ENCODE assay signal across 40 cellular contexts in the genomic region with DNA sequence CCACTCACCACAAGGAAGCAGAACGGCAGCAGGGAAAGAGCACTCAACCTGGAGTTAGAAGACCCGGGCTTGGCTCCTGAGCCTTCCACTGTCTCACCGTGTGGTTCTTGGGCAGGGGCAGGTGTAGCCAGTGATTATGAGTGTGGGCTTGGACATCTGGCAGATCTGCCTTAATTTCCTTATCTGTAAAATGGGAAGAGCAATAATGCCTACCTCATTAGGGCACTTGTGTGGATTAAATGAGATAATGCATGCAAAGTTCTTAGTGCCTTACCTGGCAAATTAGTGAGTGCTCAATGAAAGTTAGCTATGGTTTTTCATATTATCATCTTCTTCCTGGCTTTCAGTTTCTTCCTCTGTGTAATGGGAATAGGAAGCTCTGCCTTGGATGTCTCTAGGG. TPM values are rescaled to one million over a fixed set of nuclear protein-coding genes. Genes with fewer than 3 reads are reported as not detected.
"Had no signal": no experiment of that assay in that cellular context is flagged by ENCODE, and none has a peak within 500 bp of the region (broad histone marks: within the 10 kb centered on the region; RNA-seq: fewer than 3 reads in every experiment).

No MANE protein-coding gene starts in this region.

- H3K36me3 ChIP-seq: adrenal gland, ascending aorta, brain microvascular endothelial cell, breast epithelium, cardiac muscle cell had no signal

- H3K4me3 ChIP-seq: adrenal gland, ascending aorta, body of pancreas, breast epithelium, cardiac muscle cell had no signal

- FAIRE-seq: astrocyte, bronchial epithelial cell had no signal

- H3K4me3 Mint-ChIP-seq: activated naive CD4-positive, alpha-beta T cell treated with anti-CD3 and anti-CD28 coated beads, Interleukin-2, amount 10 ng/mL, durations not matched to agents 7 days and 5 days; activated naive CD4-positive, alpha-beta T cell treated with anti-CD3 and anti-CD28 coated beads, Interleukin-2, amount 50 U/mL, for 24 hours; activated naive CD8-positive, alpha-beta T cell; activated naive CD8-positive, alpha-beta T cell treated with anti-CD3 and anti-CD28 coated beads for 36 hours; activated naive CD8-positive, alpha-beta T cell treated with anti-CD3 and anti-CD28 coated beads, Interleukin-2, amount 10 ng/mL, durations not matched to agents 7 days and 5 days; activated naive CD8-positive, alpha-beta T cell treated with anti-CD3 and anti-CD28 coated beads, Interleukin-2, amount 50 U/mL, for 24 hours; activated T-cell treated with anti-CD3 and anti-CD28 coated beads, Interleukin-2, amount 50 U/mL, for 24 hours; activated T-cell treated with anti-CD3 and anti-CD28 coated beads, Interleukin-2, amount 50 U/mL, for 4 hours; activated T-cell treated with anti-CD3 and anti-CD28 coated beads, Interleukin-2, amount 50 U/mL, for 72 hours; activated T-helper 1 cell treated with anti-CD3 and anti-CD28 coated beads, Interleukin-12 subunit alpha, Interleukin-12 subunit beta, Interleukin-2, Interleukin-4 antibody, amounts not matched to agents 30 ng/mL and 10 ng/mL and 1 ng/mL, durations not matched to agents 14 hours and 24 hours and 36 hours; activated T-helper 17 cell treated with anti-CD3 and anti-CD28 coated beads, Interleukin-2, amount 50 U/mL, for 72 hours; brain; central memory CD8-positive, alpha-beta T cell had no signal

- ATAC-seq: activated naive CD4-positive, alpha-beta T cell treated with anti-CD3 and anti-CD28 coated beads, Interleukin-2, amount 50 U/mL, for 72 hours; activated naive CD8-positive, alpha-beta T cell treated with anti-CD3 and anti-CD28 coated beads, Interleukin-2, amount 50 U/mL, for 24 hours; activated T-cell treated with anti-CD3 and anti-CD28 coated beads, Interleukin-2, amount 50 U/mL, for 4 hours; activated T-cell treated with anti-CD3 and anti-CD28 coated beads, Interleukin-2, amount 50 U/mL, for 72 hours; activated T-helper 17 cell treated with anti-CD3 and anti-CD28 coated beads, Interleukin-2, amount 50 U/mL, for 72 hours; body of pancreas had no signal

- H3K4me1 ChIP-seq: ascending aorta, breast epithelium had no signal

- H3K27ac Mint-ChIP-seq: activated naive CD4-positive, alpha-beta T cell treated with anti-CD3 and anti-CD28 coated beads, Interleukin-2, amount 10 ng/mL, durations not matched to agents 7 days and 5 days; activated naive CD4-positive, alpha-beta T cell treated with anti-CD3 and anti-CD28 coated beads, Interleukin-2, amount 50 U/mL, for 24 hours; activated naive CD4-positive, alpha-beta T cell treated with anti-CD3 and anti-CD28 coated beads, Interleukin-2, amount 50 U/mL, for 72 hours; activated naive CD8-positive, alpha-beta T cell; activated naive CD8-positive, alpha-beta T cell treated with anti-CD3 and anti-CD28 coated beads for 36 hours; activated naive CD8-positive, alpha-beta T cell treated with anti-CD3 and anti-CD28 coated beads, Interleukin-2, amount 10 ng/mL, durations not matched to agents 7 days and 5 days; activated naive CD8-positive, alpha-beta T cell treated with anti-CD3 and anti-CD28 coated beads, Interleukin-2, amount 50 U/mL, for 24 hours; activated T-cell treated with anti-CD3 and anti-CD28 coated beads, Interleukin-2, amount 50 U/mL, for 24 hours; activated T-cell treated with anti-CD3 and anti-CD28 coated beads, Interleukin-2, amount 50 U/mL, for 72 hours; activated T-helper 1 cell treated with anti-CD3 and anti-CD28 coated beads, Interleukin-12 subunit alpha, Interleukin-12 subunit beta, Interleukin-2, Interleukin-4 antibody, amounts not matched to agents 30 ng/mL and 10 ng/mL and 1 ng/mL, durations not matched to agents 14 hours and 24 hours and 36 hours; activated T-helper 17 cell treated with anti-CD3 and anti-CD28 coated beads, Interleukin-2, amount 50 U/mL, for 72 hours; activated T-helper 2 cell treated with anti-CD3 and anti-CD28 coated beads, Interferon-gamma antibody, Interleukin-2, Interleukin-4, amounts not matched to agents 10 μg/mL and 5 μg/mL and 100 μg/mL, durations not matched to agents 14 hours and 24 hours and 36 hours had no signal

- H3K4me1 Mint-ChIP-seq: activated naive CD4-positive, alpha-beta T cell treated with anti-CD3 and anti-CD28 coated beads, Interleukin-2, amount 10 ng/mL, durations not matched to agents 7 days and 5 days; activated naive CD4-positive, alpha-beta T cell treated with anti-CD3 and anti-CD28 coated beads, Interleukin-2, amount 50 U/mL, for 24 hours; activated naive CD8-positive, alpha-beta T cell treated with anti-CD3 and anti-CD28 coated beads for 36 hours; activated naive CD8-positive, alpha-beta T cell treated with anti-CD3 and anti-CD28 coated beads, Interleukin-2, amount 50 U/mL, for 24 hours; activated T-helper 17 cell treated with anti-CD3 and anti-CD28 coated beads, Interleukin-2, amount 50 U/mL, for 72 hours; central memory CD8-positive, alpha-beta T cell had no signal

- H3K27me3 ChIP-seq: adrenal gland, ascending aorta, body of pancreas, brain microvascular endothelial cell, breast epithelium, cardiac muscle cell had no signal

- H3K9me3 Mint-ChIP-seq: activated naive CD4-positive, alpha-beta T cell treated with anti-CD3 and anti-CD28 coated beads, Interleukin-2, amount 10 ng/mL, durations not matched to agents 7 days and 5 days; activated naive CD4-positive, alpha-beta T cell treated with anti-CD3 and anti-CD28 coated beads, Interleukin-2, amount 50 U/mL, for 24 hours; activated naive CD4-positive, alpha-beta T cell treated with anti-CD3 and anti-CD28 coated beads, Interleukin-2, amount 50 U/mL, for 72 hours; activated naive CD8-positive, alpha-beta T cell treated with anti-CD3 and anti-CD28 coated beads for 36 hours; activated naive CD8-positive, alpha-beta T cell treated with anti-CD3 and anti-CD28 coated beads, Interleukin-2, amount 10 ng/mL, durations not matched to agents 7 days and 5 days; activated naive CD8-positive, alpha-beta T cell treated with anti-CD3 and anti-CD28 coated beads, Interleukin-2, amount 50 U/mL, for 24 hours; activated T-cell treated with anti-CD3 and anti-CD28 coated beads, Interleukin-2, amount 50 U/mL, for 24 hours; activated T-cell treated with anti-CD3 and anti-CD28 coated beads, Interleukin-2, amount 50 U/mL, for 4 hours; activated T-cell treated with anti-CD3 and anti-CD28 coated beads, Interleukin-2, amount 50 U/mL, for 72 hours; activated T-helper 1 cell treated with anti-CD3 and anti-CD28 coated beads, Interleukin-12 subunit alpha, Interleukin-12 subunit beta, Interleukin-2, Interleukin-4 antibody, amounts not matched to agents 30 ng/mL and 10 ng/mL and 1 ng/mL, durations not matched to agents 14 hours and 24 hours and 36 hours; activated T-helper 17 cell treated with anti-CD3 and anti-CD28 coated beads, Interleukin-2, amount 50 U/mL, for 72 hours; activated T-helper 2 cell treated with anti-CD3 and anti-CD28 coated beads, Interferon-gamma antibody, Interleukin-2, Interleukin-4, amounts not matched to agents 10 μg/mL and 5 μg/mL and 100 μg/mL, durations not matched to agents 14 hours and 24 hours and 36 hours; central memory CD8-positive, alpha-beta T cell had no signal

- DNase-seq: activated effector memory CD4-positive, alpha-beta T cell treated with anti-CD3 and anti-CD28 coated beads, Interleukin-2, amount 50 U/mL, for 16 hours; activated effector memory CD4-positive, alpha-beta T cell treated with Interleukin-2 at 50 U/mL for 16 hours; activated gamma-delta T cell; activated gamma-delta T cell treated with Interleukin-2 at 50 U/mL for 16 hours; activated naive CD4-positive, alpha-beta T cell; activated naive CD4-positive, alpha-beta T cell treated with anti-CD3 and anti-CD28 coated beads, Interleukin-2, amount 10 ng/mL, durations not matched to agents 7 days and 5 days; activated naive CD4-positive, alpha-beta T cell treated with anti-CD3 and anti-CD28 coated beads, Interleukin-2, amount 50 U/mL, for 16 hours; activated naive CD4-positive, alpha-beta T cell treated with Interleukin-2 at 50 U/mL for 16 hours; activated naive CD8-positive, alpha-beta T cell treated with anti-CD3 and anti-CD28 coated beads for 36 hours; activated naive CD8-positive, alpha-beta T cell treated with anti-CD3 and anti-CD28 coated beads, Interleukin-2, amount 10 ng/mL, durations not matched to agents 7 days and 5 days; activated naive CD8-positive, alpha-beta T cell treated with anti-CD3 and anti-CD28 coated beads, Interleukin-2, amount 50 U/mL, for 24 hours; activated T-cell treated with anti-CD3 and anti-CD28 coated beads for 4 hours; activated T-cell treated with anti-CD3 and anti-CD28 coated beads, Interleukin-2, amount 50 U/mL, for 1 hour; activated T-cell treated with anti-CD3 and anti-CD28 coated beads, Interleukin-2, amount 50 U/mL, for 24 hours; activated T-cell treated with anti-CD3 and anti-CD28 coated beads, Interleukin-2, amount 50 U/mL, for 4 hours; activated T-cell treated with anti-CD3 and anti-CD28 coated beads, Interleukin-2, amount 50 U/mL, for 48 hours; activated T-cell treated with anti-CD3 and anti-CD28 coated beads, Interleukin-2, amount 50 U/mL, for 72 hours; adrenal gland; amniotic stem cell; amygdala; anterior cingulate cortex; aorta; body of pancreas; brain microvascular endothelial cell; caudate nucleus; central memory CD4-positive, alpha-beta T cell; cerebellar nuclear complex had no signal

- H3K9me3 ChIP-seq: adrenal gland, ascending aorta, body of pancreas, breast epithelium had no signal

- H3K27me3 Mint-ChIP-seq: activated naive CD4-positive, alpha-beta T cell treated with anti-CD3 and anti-CD28 coated beads, Interleukin-2, amount 50 U/mL, for 24 hours; activated naive CD8-positive, alpha-beta T cell treated with anti-CD3 and anti-CD28 coated beads for 36 hours; brain had no signal

- H3K36me3 Mint-ChIP-seq: activated naive CD4-positive, alpha-beta T cell treated with anti-CD3 and anti-CD28 coated beads, Interleukin-2, amount 10 ng/mL, durations not matched to agents 7 days and 5 days; activated naive CD4-positive, alpha-beta T cell treated with anti-CD3 and anti-CD28 coated beads, Interleukin-2, amount 50 U/mL, for 24 hours; activated naive CD4-positive, alpha-beta T cell treated with anti-CD3 and anti-CD28 coated beads, Interleukin-2, amount 50 U/mL, for 72 hours; activated naive CD8-positive, alpha-beta T cell; activated naive CD8-positive, alpha-beta T cell treated with anti-CD3 and anti-CD28 coated beads for 36 hours; activated naive CD8-positive, alpha-beta T cell treated with anti-CD3 and anti-CD28 coated beads, Interleukin-2, amount 10 ng/mL, durations not matched to agents 7 days and 5 days; brain had no signal

- H3K27ac ChIP-seq: ascending aorta, brain microvascular endothelial cell, breast epithelium, cardiac muscle cell had no signal

RNA-seq across cellular contexts. Expression of gene COL15A1, which starts 28.1 kb away (rescaled TPM):
- total RNA-seq: activated T-helper 2 cell treated with anti-CD3 and anti-CD28 coated beads, Interferon-gamma antibody, Interleukin-2, Interleukin-4, amounts not matched to agents 10 μg/mL and 5 μg/mL and 100 μg/mL, durations not matched to agents 14 hours and 24 hours and 36 hours had no signal
